Comparison of ENCODE assay signal across 1 cellular context in genomic region chr5:88661870-88662207, GRCh38.
TF ChIP-seq lines count a peak whose summit lies in the region.

No MANE protein-coding gene starts in this region.

TF ChIP-seq in GM23338, 12 proteins besides CTCF, POLR2A, EP300 and RAD21 (continued from another document):
- TF ChIP-seq, protein P1, sequence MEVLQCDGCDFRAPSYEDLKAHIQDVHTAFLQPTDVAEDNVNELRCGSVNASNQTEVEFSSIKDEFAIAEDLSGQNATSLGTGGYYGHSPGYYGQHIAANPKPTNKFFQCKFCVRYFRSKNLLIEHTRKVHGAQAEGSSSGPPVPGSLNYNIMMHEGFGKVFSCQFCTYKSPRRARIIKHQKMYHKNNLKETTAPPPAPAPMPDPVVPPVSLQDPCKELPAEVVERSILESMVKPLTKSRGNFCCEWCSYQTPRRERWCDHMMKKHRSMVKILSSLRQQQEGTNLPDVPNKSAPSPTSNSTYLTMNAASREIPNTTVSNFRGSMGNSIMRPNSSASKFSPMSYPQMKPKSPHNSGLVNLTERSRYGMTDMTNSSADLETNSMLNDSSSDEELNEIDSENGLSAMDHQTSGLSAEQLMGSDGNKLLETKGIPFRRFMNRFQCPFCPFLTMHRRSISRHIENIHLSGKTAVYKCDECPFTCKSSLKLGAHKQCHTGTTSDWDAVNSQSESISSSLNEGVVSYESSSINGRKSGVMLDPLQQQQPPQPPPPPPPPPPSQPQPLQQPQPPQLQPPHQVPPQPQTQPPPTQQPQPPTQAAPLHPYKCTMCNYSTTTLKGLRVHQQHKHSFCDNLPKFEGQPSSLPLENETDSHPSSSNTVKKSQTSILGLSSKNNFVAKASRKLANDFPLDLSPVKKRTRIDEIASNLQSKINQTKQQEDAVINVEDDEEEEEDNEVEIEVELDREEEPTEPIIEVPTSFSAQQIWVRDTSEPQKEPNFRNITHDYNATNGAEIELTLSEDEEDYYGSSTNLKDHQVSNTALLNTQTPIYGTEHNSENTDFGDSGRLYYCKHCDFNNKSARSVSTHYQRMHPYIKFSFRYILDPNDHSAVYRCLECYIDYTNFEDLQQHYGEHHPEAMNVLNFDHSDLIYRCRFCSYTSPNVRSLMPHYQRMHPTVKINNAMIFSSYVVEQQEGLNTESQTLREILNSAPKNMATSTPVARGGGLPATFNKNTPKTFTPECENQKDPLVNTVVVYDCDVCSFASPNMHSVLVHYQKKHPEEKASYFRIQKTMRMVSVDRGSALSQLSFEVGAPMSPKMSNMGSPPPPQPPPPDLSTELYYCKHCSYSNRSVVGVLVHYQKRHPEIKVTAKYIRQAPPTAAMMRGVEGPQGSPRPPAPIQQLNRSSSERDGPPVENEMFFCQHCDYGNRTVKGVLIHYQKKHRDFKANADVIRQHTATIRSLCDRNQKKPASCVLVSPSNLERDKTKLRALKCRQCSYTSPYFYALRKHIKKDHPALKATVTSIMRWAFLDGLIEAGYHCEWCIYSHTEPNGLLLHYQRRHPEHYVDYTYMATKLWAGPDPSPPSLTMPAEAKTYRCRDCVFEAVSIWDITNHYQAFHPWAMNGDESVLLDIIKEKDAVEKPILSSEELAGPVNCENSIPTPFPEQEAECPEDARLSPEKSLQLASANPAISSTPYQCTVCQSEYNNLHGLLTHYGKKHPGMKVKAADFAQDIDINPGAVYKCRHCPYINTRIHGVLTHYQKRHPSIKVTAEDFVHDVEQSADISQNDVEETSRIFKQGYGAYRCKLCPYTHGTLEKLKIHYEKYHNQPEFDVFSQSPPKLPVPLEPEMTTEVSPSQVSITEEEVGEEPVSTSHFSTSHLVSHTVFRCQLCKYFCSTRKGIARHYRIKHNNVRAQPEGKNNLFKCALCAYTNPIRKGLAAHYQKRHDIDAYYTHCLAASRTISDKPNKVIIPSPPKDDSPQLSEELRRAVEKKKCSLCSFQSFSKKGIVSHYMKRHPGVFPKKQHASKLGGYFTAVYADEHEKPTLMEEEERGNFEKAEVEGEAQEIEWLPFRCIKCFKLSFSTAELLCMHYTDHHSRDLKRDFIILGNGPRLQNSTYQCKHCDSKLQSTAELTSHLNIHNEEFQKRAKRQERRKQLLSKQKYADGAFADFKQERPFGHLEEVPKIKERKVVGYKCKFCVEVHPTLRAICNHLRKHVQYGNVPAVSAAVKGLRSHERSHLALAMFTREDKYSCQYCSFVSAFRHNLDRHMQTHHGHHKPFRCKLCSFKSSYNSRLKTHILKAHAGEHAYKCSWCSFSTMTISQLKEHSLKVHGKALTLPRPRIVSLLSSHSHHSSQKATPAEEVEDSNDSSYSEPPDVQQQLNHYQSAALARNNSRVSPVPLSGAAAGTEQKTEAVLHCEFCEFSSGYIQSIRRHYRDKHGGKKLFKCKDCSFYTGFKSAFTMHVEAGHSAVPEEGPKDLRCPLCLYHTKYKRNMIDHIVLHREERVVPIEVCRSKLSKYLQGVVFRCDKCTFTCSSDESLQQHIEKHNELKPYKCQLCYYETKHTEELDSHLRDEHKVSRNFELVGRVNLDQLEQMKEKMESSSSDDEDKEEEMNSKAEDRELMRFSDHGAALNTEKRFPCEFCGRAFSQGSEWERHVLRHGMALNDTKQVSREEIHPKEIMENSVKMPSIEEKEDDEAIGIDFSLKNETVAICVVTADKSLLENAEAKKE (CRISPR knock-in tag; IDR thresholded peaks at IDR 0.05): no peak
- TF ChIP-seq CREB1 (CRISPR knock-in tag; IDR thresholded peaks at IDR 0.05; ENCODE audit: low read depth) (no peak), ZNF114 (CRISPR knock-in tag; IDR thresholded peaks at IDR 0.05) (no peak), REST (IDR thresholded peaks at IDR 0.05; ENCODE audit: unreplicated experiment) (no peak), JUNB (IDR thresholded peaks at IDR 0.05; ENCODE audit: unreplicated experiment) (no peak), EZH2 (IDR thresholded peaks at IDR 0.05; ENCODE audit: low read depth, unreplicated experiment) (no peak), EZH2phosphoT487 (IDR thresholded peaks at IDR 0.05; ENCODE audit: unreplicated experiment) (no peak)
